In the genomic region with DNA sequence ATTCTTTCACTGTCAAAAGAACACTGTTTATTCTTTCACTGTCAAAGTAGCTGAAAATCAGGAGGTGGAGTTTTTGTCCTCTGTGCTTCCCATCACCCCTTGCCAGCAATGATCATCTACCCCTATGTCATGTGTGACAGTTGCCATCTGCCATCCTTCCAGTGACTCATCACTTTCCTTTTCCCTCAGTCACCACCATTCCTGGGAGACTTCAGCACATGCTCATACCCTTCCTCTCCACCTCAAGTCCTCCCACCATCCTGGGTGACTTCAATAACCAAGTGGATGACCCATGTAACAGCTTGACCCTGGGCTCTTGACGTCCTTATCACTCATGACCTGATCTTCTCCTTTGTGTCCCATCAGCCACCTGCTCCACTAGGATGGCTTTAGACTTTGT, we compare ENCODE assay signal across 20 cellular contexts. TPM values are rescaled to one million over a fixed set of nuclear protein-coding genes. Genes with fewer than 3 reads are reported as not detected.
DNase-seq lines count a peak whose midpoint lies in the region; ATAC-seq and TF ChIP-seq lines count a peak whose summit lies in the region.
"Had no signal": no experiment of that assay in that cellular context is flagged by ENCODE, and none has a peak within 500 bp of the region (broad histone marks: within the 10 kb centered on the region; RNA-seq: fewer than 3 reads in every experiment).

No MANE protein-coding gene starts in this region.

- no peak for TF ChIP-seq POLR2A in lower leg skin (IDR thresholded peaks at IDR 0.05)

- H3K14ac ChIP-seq in trophoblast cell (ENCODE audit: low read length) = no peak overlapping the region

- H3K27ac ChIP-seq in trophoblast cell (ENCODE audit: low read depth, low read length) = no peak overlapping the region
- H3K27ac ChIP-seq: BLaER1, HL-60, RWPE1 had no signal

- peak; percentile 82 for DNase-seq in DMS53 (lab: John Stamatoyannopoulos, UW)
- peak; percentile 32 for DNase-seq in HT1080 (ENCODE audit: low read depth)
- peak; percentile 0 for DNase-seq in RPMI7951 (ENCODE audit: low read depth)
- DNase-seq in trophoblast cell = peak; percentile 66 to 68
- no peak for DNase-seq in lower leg skin (ENCODE audit: low spot score in 2 of 2)
- no peak for DNase-seq in RPMI8226
- DNase-seq: CD8-positive, alpha-beta memory T cell; NCI-H1436; NCI-H2081; NCI-H2227 treated with DMSO at 0.1 percent for 48 hours; NCI-H524 treated with DMSO at 0.1 percent for 48 hours; NK-92 treated with Interleukin-12 subunit alpha and Interleukin-12 subunit beta, amount 100 ng/mL, for 24 hours; SW 1271 had no signal

- no peak overlapping the region for H4K12ac ChIP-seq in trophoblast cell (ENCODE audit: low read depth, low read length)

- no peak for ATAC-seq in GM21717 (IDR thresholded peaks at IDR 0.05; ENCODE audit: unreplicated experiment)
- ATAC-seq: GM23338 had no signal

- H2AK5ac ChIP-seq in trophoblast cell (ENCODE audit: low read length) = no peak overlapping the region

- no peaks in the 10 kb centered on the region for H3K4me1 ChIP-seq in trophoblast cell (ENCODE audit: control insufficient read depth in 1 of 2, insufficient read depth in 2 of 2, low read length in 2 of 2)
- H3K4me1 ChIP-seq: BLaER1 had no signal

- no peak overlapping the region for H3K4me3 ChIP-seq in trophoblast cell (ENCODE audit: low read depth, low read length)
- no peak overlapping the region for H3K4me3 ChIP-seq in lower leg skin (ENCODE audit: low read depth, poor library complexity, severe bottlenecking)
- H3K4me3 ChIP-seq: BLaER1, GM23338 had no signal

- no peak overlapping the region for H2BK120ac ChIP-seq in trophoblast cell (ENCODE audit: insufficient read depth, low read length, poor library complexity)

- no peak overlapping the region for H4K91ac ChIP-seq in trophoblast cell (ENCODE audit: low read depth, low read length)

- H3K9me3 ChIP-seq in trophoblast cell (ENCODE audit: insufficient read depth, low read depth, low read length) = no peaks in the 10 kb centered on the region
- H3K9me3 ChIP-seq: BLaER1 had no signal

- H3K9ac ChIP-seq in trophoblast cell (ENCODE audit: low read length) = no peak overlapping the region
- H3K9ac ChIP-seq: BLaER1 had no signal

- no peak overlapping the region for H3K4me2 ChIP-seq in trophoblast cell (ENCODE audit: low read length)
- H3K4me2 ChIP-seq: BLaER1, GM23338 had no signal

- H3K79me2 ChIP-seq in trophoblast cell (ENCODE audit: control insufficient read depth, insufficient read depth, low read length, poor library complexity) = no peaks in the 10 kb centered on the region

- no CpG with 5 or more reads among the region's 1 CpG for WGBS in trophoblast cell (ENCODE audit: extremely low coverage, insufficient coverage, insufficient read length)
- 79 to 88% methylated on average over 1 of the region's 1 CpG for WGBS in lower leg skin, 2 donors

- H2AFZ ChIP-seq in trophoblast cell (ENCODE audit: insufficient read depth, low read length, poor library complexity) = no peak overlapping the region
- H2AFZ ChIP-seq: GM23338 had no signal

- H3K23ac ChIP-seq in trophoblast cell (ENCODE audit: low read length) = no peak overlapping the region

- H4K8ac ChIP-seq in trophoblast cell (ENCODE audit: low read depth, low read length) = no peak overlapping the region

- no peak overlapping the region for H2BK5ac ChIP-seq in trophoblast cell (ENCODE audit: low read depth, low read length, poor library complexity)

- no peaks in the 10 kb centered on the region for H3K27me3 ChIP-seq in trophoblast cell (ENCODE audit: insufficient read depth, low read length)
- H3K27me3 ChIP-seq: BLaER1 had no signal

- H3K4ac ChIP-seq in trophoblast cell (ENCODE audit: low read depth, low read length) = no peak overlapping the region

- intact Hi-C loops in lower leg skin (cut with DNase I; ENCODE audit: low total_unique reads) = no loop called here

- H2BK12ac ChIP-seq in trophoblast cell (ENCODE audit: low read length) = no peak overlapping the region

- H3K36me3 ChIP-seq in trophoblast cell (ENCODE audit: control insufficient read depth in 1 of 2, insufficient read depth in 2 of 2, low read length in 2 of 2) = no peaks in the 10 kb centered on the region
- H3K36me3 ChIP-seq: BLaER1 had no signal

- TF ChIP-seq CTCF in lower leg skin (IDR thresholded peaks at IDR 0.05) = no peak

- H3K79me1 ChIP-seq in trophoblast cell (ENCODE audit: low read length) = no peaks in the 10 kb centered on the region

- H3K18ac ChIP-seq in trophoblast cell (ENCODE audit: low read length) = no peak overlapping the region

RNA-seq across cellular contexts. Expression of gene RASEF, which starts 43.3 kb away (rescaled TPM):
- total RNA-seq in HT1080 (2014; rRNA removed; shearing (Covaris generic)) = 0.14 and 0.73 TPM in 2 replicates
- 0.10 and 0.14 TPM in 2 replicates for polyA plus RNA-seq in HT1080 (2015; cell fraction: cytosol; rRNA removed)
- 0.29 and 0.30 TPM in 2 replicates for polyA plus RNA-seq in HT1080 (2015; cell fraction: nucleus; rRNA removed)
- 1.3 and 1.4 TPM in 2 replicates for total RNA-seq in RPMI7951 (2014; rRNA removed; shearing (Covaris generic))
- 2.6 and 2.9 TPM in 2 replicates for polyA plus RNA-seq in trophoblast cell (2013)
- 1 to 10 TPM; 2.7 to 4.8 (median 3.3) TPM for total RNA-seq in lower leg skin
- total RNA-seq: CD8-positive, alpha-beta memory T cell; OCI-LY7; T-helper 2 cell treated with Interferon-gamma antibody and Interleukin-4, amounts not matched to agents 100 ng/mL and 5 ng/mL, for 36 hours had no signal
- polyA plus RNA-seq: CD8-positive, alpha-beta memory T cell had no signal

Comparison
In these comparisons a context has a peak if more than half of its experiments do, and no peak if none do; other contexts are left out.
1. DNase-seq: peak in DMS53 (single experiment), HT1080 (single experiment), RPMI7951 (single experiment) and trophoblast cell (2 of 2); none in lower leg skin (0 of 2) and RPMI8226 (single experiment).